Comparison of ENCODE assay signal across 23 cellular contexts in genomic region chr16:66378739-66379570, GRCh38. TPM values are rescaled to one million over a fixed set of nuclear protein-coding genes. Genes with fewer than 3 reads are reported as not detected.
DNase-seq lines count a peak whose midpoint lies in the region; ATAC-seq and TF ChIP-seq lines count a peak whose summit lies in the region.
"Had no signal": no experiment of that assay in that cellular context is flagged by ENCODE, and none has a peak within 500 bp of the region (broad histone marks: within the 10 kb centered on the region; RNA-seq: fewer than 3 reads in every experiment).

No MANE protein-coding gene starts in this region.

- no peaks in the 10 kb centered on the region for H3K27me3 ChIP-seq in subcutaneous abdominal adipose tissue (ENCODE audit: control insufficient read depth in 5 of 5, insufficient read depth in 4 of 5, low read length in 5 of 5)
- H3K27me3 ChIP-seq: neutrophil, uterus had no signal

- no peak for TF ChIP-seq POLR2A in GM18505 (IDR thresholded peaks at IDR 0.05; ENCODE audit: borderline replicate concordance, extremely low read depth, insufficient read depth, insufficient read length)

- DNase-seq in activated T-cell treated with anti-CD3 and anti-CD28 coated beads, Interleukin-2, amount 50 U/mL, for 72 hours, result no peak
- no peak for DNase-seq in activated T-cell treated with anti-CD3 and anti-CD28 coated beads, Interleukin-2, amount 50 U/mL, for 4 hours
- DNase-seq in NCI-H69 (lab: John Stamatoyannopoulos, UW) (peak; percentile 78), left colon (no peak), kidney glomerular epithelial cell (lab: John Stamatoyannopoulos, UW) (no peak), DMS53 treated with DMSO at 0.1 percent for 48 hours (lab: John Stamatoyannopoulos, UW; ENCODE audit: unreplicated experiment) (no peak)
- DNase-seq: activated B cell treated with CpG ODN at 0.5 μM for 24 hours; activated CD8-positive, alpha-beta memory T cell treated with anti-CD3 and anti-CD28 coated beads, Interleukin-2, amount 10 ng/mL, durations not matched to agents 7 days and 5 days; activated naive CD4-positive, alpha-beta T cell treated with anti-CD3 and anti-CD28 coated beads, Interleukin-2, amount 10 ng/mL, durations not matched to agents 7 days and 5 days; amniotic stem cell; CD4-positive, CD25-positive, alpha-beta regulatory T cell; GDM1; H9; NCI-H1417 treated with DMSO at 0.1 percent for 48 hours; NCI-H446; stimulated activated naive CD4-positive, alpha-beta T cell; uterus had no signal

- H3K4me1 Mint-ChIP-seq in activated T-cell treated with anti-CD3 and anti-CD28 coated beads, Interleukin-2, amount 50 U/mL, for 72 hours (ENCODE audit: low read depth), result no peaks in the 10 kb centered on the region
- H3K4me1 Mint-ChIP-seq in activated T-cell treated with anti-CD3 and anti-CD28 coated beads, Interleukin-2, amount 50 U/mL, for 4 hours (ENCODE audit: low read depth), result no peaks in the 10 kb centered on the region
- H3K4me1 Mint-ChIP-seq: activated B cell treated with CpG ODN at 0.5 μM for 24 hours; activated CD8-positive, alpha-beta memory T cell treated with anti-CD3 and anti-CD28 coated beads, Interleukin-2, amount 10 ng/mL, durations not matched to agents 7 days and 5 days; activated naive CD4-positive, alpha-beta T cell treated with anti-CD3 and anti-CD28 coated beads, Interleukin-2, amount 10 ng/mL, durations not matched to agents 7 days and 5 days; CD4-positive, CD25-positive, alpha-beta regulatory T cell had no signal

- H3K9me3 ChIP-seq in subcutaneous abdominal adipose tissue (ENCODE audit: control insufficient read depth in 5 of 5, low read length in 5 of 5), result no peaks in the 10 kb centered on the region
- H3K9me3 ChIP-seq: neutrophil, uterus had no signal

- peak overlapping the region; percentile 80 for H3K27ac ChIP-seq in subcutaneous abdominal adipose tissue (ENCODE audit: low read depth, low read length)
- H3K27ac ChIP-seq: neutrophil, uterus had no signal

- no peak for ATAC-seq in activated T-cell treated with anti-CD3 and anti-CD28 coated beads, Interleukin-2, amount 50 U/mL, for 72 hours (replicated peaks in 1 of 2)
- no peak for ATAC-seq in activated T-cell treated with anti-CD3 and anti-CD28 coated beads, Interleukin-2, amount 50 U/mL, for 4 hours
- ATAC-seq in left colon (peak; percentile 77), GM18505 (IDR thresholded peaks at IDR 0.05; ENCODE audit: unreplicated experiment) (no peak)
- ATAC-seq: activated CD8-positive, alpha-beta memory T cell treated with anti-CD3 and anti-CD28 coated beads, Interleukin-2, amount 10 ng/mL, durations not matched to agents 7 days and 5 days; Right ventricle myocardium inferior had no signal

- H3K27ac Mint-ChIP-seq in activated T-cell treated with anti-CD3 and anti-CD28 coated beads, Interleukin-2, amount 50 U/mL, for 72 hours, result peak overlapping the region; percentile 29
- H3K27ac Mint-ChIP-seq: activated B cell treated with CpG ODN at 0.5 μM for 24 hours; activated CD8-positive, alpha-beta memory T cell treated with anti-CD3 and anti-CD28 coated beads, Interleukin-2, amount 10 ng/mL, durations not matched to agents 7 days and 5 days; activated naive CD4-positive, alpha-beta T cell treated with anti-CD3 and anti-CD28 coated beads, Interleukin-2, amount 10 ng/mL, durations not matched to agents 7 days and 5 days; CD4-positive, CD25-positive, alpha-beta regulatory T cell; progenitor cell of endocrine pancreas had no signal

- H3K9ac ChIP-seq in subcutaneous abdominal adipose tissue (ENCODE audit: low read length in 5 of 5), result no peak overlapping the region

- H3K4me1 ChIP-seq in subcutaneous abdominal adipose tissue (ENCODE audit: control insufficient read depth in 5 of 5, insufficient read depth in 5 of 5, low read length in 5 of 5), result peaks cover 7 to 83% (median 18%) of the 10 kb centered on the region in 5 donors
- H3K4me1 ChIP-seq: uterus had no signal

- intact Hi-C loops in left colon (cut with DNase I, micrococcal nuclease), result no loop called here

- peaks cover 10 to 11% of the 10 kb centered on the region in 2 donors for H3K9me3 Mint-ChIP-seq in activated T-cell treated with anti-CD3 and anti-CD28 coated beads, Interleukin-2, amount 50 U/mL, for 72 hours
- H3K9me3 Mint-ChIP-seq in activated T-cell treated with anti-CD3 and anti-CD28 coated beads, Interleukin-2, amount 50 U/mL, for 4 hours, result peaks cover 4% of the 10 kb centered on the region
- H3K9me3 Mint-ChIP-seq: activated B cell treated with CpG ODN at 0.5 μM for 24 hours; activated naive CD4-positive, alpha-beta T cell treated with anti-CD3 and anti-CD28 coated beads, Interleukin-2, amount 10 ng/mL, durations not matched to agents 7 days and 5 days had no signal

- H3K27me3 Mint-ChIP-seq in activated T-cell treated with anti-CD3 and anti-CD28 coated beads, Interleukin-2, amount 50 U/mL, for 72 hours (ENCODE audit: low read depth), result no peaks in the 10 kb centered on the region
- no peaks in the 10 kb centered on the region for H3K27me3 Mint-ChIP-seq in activated T-cell treated with anti-CD3 and anti-CD28 coated beads, Interleukin-2, amount 50 U/mL, for 4 hours (ENCODE audit: low read depth)
- H3K27me3 Mint-ChIP-seq: activated B cell treated with CpG ODN at 0.5 μM for 24 hours; activated CD8-positive, alpha-beta memory T cell treated with anti-CD3 and anti-CD28 coated beads, Interleukin-2, amount 10 ng/mL, durations not matched to agents 7 days and 5 days; progenitor cell of endocrine pancreas had no signal

- peaks cover 0 to 3% of the 10 kb centered on the region in 2 donors for H3K36me3 Mint-ChIP-seq in activated T-cell treated with anti-CD3 and anti-CD28 coated beads, Interleukin-2, amount 50 U/mL, for 72 hours (ENCODE audit: insufficient read depth in 2 of 2)
- no peaks in the 10 kb centered on the region for H3K36me3 Mint-ChIP-seq in activated T-cell treated with anti-CD3 and anti-CD28 coated beads, Interleukin-2, amount 50 U/mL, for 4 hours (ENCODE audit: insufficient read depth)
- H3K36me3 Mint-ChIP-seq: activated CD8-positive, alpha-beta memory T cell treated with anti-CD3 and anti-CD28 coated beads, Interleukin-2, amount 10 ng/mL, durations not matched to agents 7 days and 5 days; activated naive CD4-positive, alpha-beta T cell treated with anti-CD3 and anti-CD28 coated beads, Interleukin-2, amount 10 ng/mL, durations not matched to agents 7 days and 5 days; CD4-positive, CD25-positive, alpha-beta regulatory T cell had no signal

- H3K4me3 Mint-ChIP-seq in activated T-cell treated with anti-CD3 and anti-CD28 coated beads, Interleukin-2, amount 50 U/mL, for 72 hours, result no peak overlapping the region
- H3K4me3 Mint-ChIP-seq in activated T-cell treated with anti-CD3 and anti-CD28 coated beads, Interleukin-2, amount 50 U/mL, for 4 hours, result no peak overlapping the region
- H3K4me3 Mint-ChIP-seq: activated B cell treated with CpG ODN at 0.5 μM for 24 hours; activated CD8-positive, alpha-beta memory T cell treated with anti-CD3 and anti-CD28 coated beads, Interleukin-2, amount 10 ng/mL, durations not matched to agents 7 days and 5 days; activated naive CD4-positive, alpha-beta T cell treated with anti-CD3 and anti-CD28 coated beads, Interleukin-2, amount 10 ng/mL, durations not matched to agents 7 days and 5 days; CD4-positive, CD25-positive, alpha-beta regulatory T cell; H9 had no signal

- no peak overlapping the region for H3K4me3 ChIP-seq in subcutaneous abdominal adipose tissue (ENCODE audit: low read depth in 1 of 5, low read length in 5 of 5)
- H3K4me3 ChIP-seq: uterus had no signal

- peaks cover 0 to 22% (median 4%) of the 10 kb centered on the region in 5 donors for H3K36me3 ChIP-seq in subcutaneous abdominal adipose tissue (ENCODE audit: control insufficient read depth in 5 of 5, insufficient read depth in 5 of 5, low read length in 5 of 5)
- H3K36me3 ChIP-seq: neutrophil, uterus had no signal

RNA-seq across cellular contexts. Expression of gene CDH5, which starts 12.5 kb away (rescaled TPM):
- not detected for total RNA-seq in activated T-cell treated with anti-CD3 and anti-CD28 coated beads, Interleukin-2, amount 50 U/mL, for 72 hours
- under 1 TPM in 1 of 3 donors, not detected in 2; 0.13 TPM for total RNA-seq in activated T-cell treated with anti-CD3 and anti-CD28 coated beads, Interleukin-2, amount 50 U/mL, for 4 hours
- 1 to 10 TPM; 7.7 to 9.9 TPM for total RNA-seq in left colon
- total RNA-seq: activated B cell treated with CpG ODN at 0.5 μM for 24 hours; activated CD8-positive, alpha-beta memory T cell treated with anti-CD3 and anti-CD28 coated beads, Interleukin-2, amount 10 ng/mL, durations not matched to agents 7 days and 5 days; CD4-positive, CD25-positive, alpha-beta regulatory T cell; chondrocyte had no signal

RNA-seq across cellular contexts. Expression of gene BEAN1, which starts 48.1 kb away (rescaled TPM):
- total RNA-seq in activated T-cell treated with anti-CD3 and anti-CD28 coated beads, Interleukin-2, amount 50 U/mL, for 72 hours, result not detected
- total RNA-seq in activated T-cell treated with anti-CD3 and anti-CD28 coated beads, Interleukin-2, amount 50 U/mL, for 4 hours, result not detected
- total RNA-seq in left colon, result not detected
- total RNA-seq: activated B cell treated with CpG ODN at 0.5 μM for 24 hours; activated CD8-positive, alpha-beta memory T cell treated with anti-CD3 and anti-CD28 coated beads, Interleukin-2, amount 10 ng/mL, durations not matched to agents 7 days and 5 days; CD4-positive, CD25-positive, alpha-beta regulatory T cell; progenitor cell of endocrine pancreas had no signal

Comparison
In these comparisons a context has a peak if more than half of its experiments do, and no peak if none do; other contexts are left out.
1. RNA of gene CDH5, which starts 12.5 kb away (total RNA-seq): 7.7 to 9.9 TPM in left colon; 0.13 TPM in activated T-cell treated with anti-CD3 and anti-CD28 coated beads, Interleukin-2, amount 50 U/mL, for 4 hours and not detected in activated T-cell treated with anti-CD3 and anti-CD28 coated beads, Interleukin-2, amount 50 U/mL, for 72 hours; every median in the first group is over 4 times any median in the second.